Comparison of ENCODE assay signal across 10 cellular contexts in the genomic region with DNA sequence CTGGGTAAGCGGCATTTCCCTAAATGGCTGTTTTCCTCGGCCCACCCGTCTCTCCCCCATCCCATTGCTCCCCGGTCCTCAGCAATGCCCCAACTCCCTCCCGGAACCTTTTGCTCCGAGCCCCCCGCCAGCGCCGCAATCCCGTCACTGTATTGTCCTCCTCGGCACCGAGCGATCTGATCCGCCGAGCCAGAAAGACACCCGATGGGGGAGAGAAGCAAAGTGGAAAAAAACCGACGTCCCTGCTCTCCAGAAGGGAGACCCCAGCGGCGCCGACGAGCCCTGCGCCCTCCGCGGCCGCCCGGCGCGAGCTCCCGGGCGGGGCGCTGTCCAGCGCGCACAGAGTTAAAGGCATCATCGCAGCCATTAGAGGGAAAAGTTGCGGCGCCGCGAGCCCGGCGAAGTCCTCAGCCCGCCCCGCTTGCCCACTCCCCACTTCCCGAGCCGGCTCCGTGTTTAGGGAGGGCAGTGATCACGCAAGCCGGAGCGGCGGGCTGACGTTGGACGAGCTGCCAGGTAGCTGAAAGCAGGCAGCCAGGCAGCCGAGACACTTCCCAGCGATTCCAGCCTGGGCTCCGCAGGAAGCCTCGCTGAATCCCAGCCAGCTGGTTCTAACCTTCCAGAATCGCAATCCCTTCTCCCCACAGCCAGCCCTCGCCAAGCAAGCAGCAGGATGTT. TPM values are rescaled to one million over a fixed set of nuclear protein-coding genes. Genes with fewer than 3 reads are reported as not detected.
DNase-seq lines count a peak whose midpoint lies in the region; ATAC-seq and TF ChIP-seq lines count a peak whose summit lies in the region.
"Had no signal": no experiment of that assay in that cellular context is flagged by ENCODE, and none has a peak within 500 bp of the region (broad histone marks: within the 10 kb centered on the region; RNA-seq: fewer than 3 reads in every experiment).

A gene with protein sequence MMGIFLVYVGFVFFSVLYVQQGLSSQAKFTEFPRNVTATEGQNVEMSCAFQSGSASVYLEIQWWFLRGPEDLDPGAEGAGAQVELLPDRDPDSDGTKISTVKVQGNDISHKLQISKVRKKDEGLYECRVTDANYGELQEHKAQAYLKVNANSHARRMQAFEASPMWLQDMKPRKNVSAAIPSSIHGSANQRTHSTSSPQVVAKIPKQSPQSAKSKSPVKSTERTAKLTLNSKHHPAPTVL (plus strand): TSS at position 435 of the 678 bp plus-strand sequence. CDS start 356 bp downstream, outside the sequence.

- H3K4me3 ChIP-seq in ascending aorta: peak within 1 kb of the TSS; percentile 45 to 56
- H3K4me3 ChIP-seq in subcutaneous abdominal adipose tissue (ENCODE audit: low read depth in 1 of 5, low read length in 5 of 5): peak within 1 kb of the TSS in 4 of 5 donors; percentile 36 to 63 (median 42)

- H3K27me3 ChIP-seq in ascending aorta (peaks cover 5% of the 10 kb centered on the region), subcutaneous abdominal adipose tissue (ENCODE audit: control insufficient read depth in 5 of 5, insufficient read depth in 4 of 5, low read length in 5 of 5) (peaks cover 39 to 48% (median 41%) of the 10 kb centered on the region in 5 donors)

- H3K4me1 ChIP-seq in ascending aorta (peaks cover 0 to 3% of the 10 kb centered on the region in 2 donors), subcutaneous abdominal adipose tissue (ENCODE audit: control insufficient read depth in 5 of 5, insufficient read depth in 5 of 5, low read length in 5 of 5) (peaks cover 0 to 16% (median 14%) of the 10 kb centered on the region in 5 donors)

- DNase-seq in NCI-H1092 treated with DMSO at 0.1 percent for 48 hours (lab: John Stamatoyannopoulos, UW) (peak; percentile 81), ascending aorta (ENCODE audit: low spot score in 2 of 2) (no peak), islet precursor cell (peak; percentile 87), activated gamma-delta T cell treated with Interleukin-2 at 50 U/mL for 16 hours (no peak), SKM-1 treated with dmso at 0.1 percent for 144 hours (lab: John Stamatoyannopoulos, UW; ENCODE audit: unreplicated experiment) (no peak)
- DNase-seq: Kasumi-1 had no signal

- no peaks in the 10 kb centered on the region for H3K36me3 ChIP-seq in ascending aorta
- no peaks in the 10 kb centered on the region for H3K36me3 ChIP-seq in subcutaneous abdominal adipose tissue (ENCODE audit: control insufficient read depth in 5 of 5, insufficient read depth in 5 of 5, low read length in 5 of 5)

- H3K9ac ChIP-seq in subcutaneous abdominal adipose tissue (ENCODE audit: low read length in 5 of 5): no peak within 1 kb of the TSS

- intact Hi-C loops in ascending aorta (cut with DNase I): no loop called here

- H3K27ac ChIP-seq in ascending aorta (no peak within 1 kb of the TSS), subcutaneous abdominal adipose tissue (ENCODE audit: low read depth, low read length) (no peak within 1 kb of the TSS)

- no peaks in the 10 kb centered on the region for H3K9me3 ChIP-seq in ascending aorta
- H3K9me3 ChIP-seq in subcutaneous abdominal adipose tissue (ENCODE audit: control insufficient read depth in 5 of 5, low read length in 5 of 5): peaks cover 0 to 2% (median 0%) of the 10 kb centered on the region in 5 donors

- TF ChIP-seq CTCF in ascending aorta (IDR thresholded peaks at IDR 0.05): no peak

- ATAC-seq in GM19395 (IDR thresholded peaks at IDR 0.05; ENCODE audit: unreplicated experiment): no peak
- ATAC-seq in GM19463 (IDR thresholded peaks at IDR 0.05; ENCODE audit: unreplicated experiment): no peak

RNA-seq across cellular contexts. Expression of the gene that starts here (rescaled TPM):
- not detected for total RNA-seq in ascending aorta
- total RNA-seq: lung microvascular endothelial cell had no signal

Comparison
In these comparisons a context has a peak if more than half of its experiments do, and no peak if none do; other contexts are left out.
1. DNase-seq: peak in NCI-H1092 treated with DMSO at 0.1 percent for 48 hours (single experiment) and islet precursor cell (single experiment); none in ascending aorta (0 of 2), activated gamma-delta T cell treated with Interleukin-2 at 50 U/mL for 16 hours (single experiment) and SKM-1 treated with dmso at 0.1 percent for 144 hours (single experiment).